Comparison of ENCODE assay signal across 17 cellular contexts in the genomic region with DNA sequence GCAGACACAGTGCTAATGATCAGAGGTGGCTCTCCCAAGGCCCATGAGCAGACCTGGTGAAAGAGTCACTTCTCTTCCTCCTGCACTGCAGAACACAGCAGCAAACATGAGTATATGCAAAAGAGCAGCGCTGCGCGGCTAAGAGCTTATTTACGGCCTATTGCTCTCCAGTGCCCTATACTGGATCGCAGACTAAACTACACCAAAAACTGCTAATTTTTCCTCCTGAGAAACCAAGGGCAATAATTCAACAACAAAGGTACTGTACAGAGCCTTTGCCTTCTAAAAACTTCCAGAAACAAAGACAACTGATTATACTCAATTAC.
DNase-seq lines count a peak whose midpoint lies in the region; ATAC-seq and TF ChIP-seq lines count a peak whose summit lies in the region.
"Had no signal": no experiment of that assay in that cellular context is flagged by ENCODE, and none has a peak within 500 bp of the region (broad histone marks: within the 10 kb centered on the region; RNA-seq: fewer than 3 reads in every experiment).

No MANE protein-coding gene starts in this region.

- H3T11ph ChIP-seq in H9 (ENCODE audit: low read length), result no peak overlapping the region

- no peak overlapping the region for H4K91ac ChIP-seq in H9 (ENCODE audit: insufficient read length, low read depth, low read length)

- H3K36me3 ChIP-seq in gastroesophageal sphincter (no peaks in the 10 kb centered on the region), gastrocnemius medialis (no peaks in the 10 kb centered on the region)

- intact Hi-C loops in gastrocnemius medialis (cut with DNase I; ENCODE audit: low total_unique reads), result no loop called here

- H3K4me1 Mint-ChIP-seq in H9, result peaks cover 0 to 3% of the 10 kb centered on the region in 2 experiments; a peak in 1 of 4 replicates
- no peaks in the 10 kb centered on the region for H3K4me1 Mint-ChIP-seq in activated CD4-positive, alpha-beta T cell treated with anti-CD3 and anti-CD28 coated beads, Interleukin-2, amount 10 ng/mL, durations not matched to agents 7 days and 5 days

- H3K27ac ChIP-seq in C4-2B (no peak overlapping the region), H9 (ENCODE audit: insufficient read length, low read depth, low read length) (no peak overlapping the region), gastroesophageal sphincter (no peak overlapping the region), gastrocnemius medialis (no peak overlapping the region)
- H3K27ac ChIP-seq: A549, SK-N-MC had no signal

- H2BK5ac ChIP-seq in H9 (ENCODE audit: insufficient read length, low read length), result no peak overlapping the region

- H2BK12ac ChIP-seq in H9 (ENCODE audit: insufficient read length, low read depth, low read length), result no peak overlapping the region

- no peaks in the 10 kb centered on the region for H3K27me3 ChIP-seq in H9 (ENCODE audit: insufficient read depth, low read length)
- H3K27me3 ChIP-seq in gastroesophageal sphincter, result no peaks in the 10 kb centered on the region
- H3K27me3 ChIP-seq in gastrocnemius medialis, result no peaks in the 10 kb centered on the region
- H3K27me3 ChIP-seq: BLaER1 treated with 17β-estradiol and CSF1 and Interleukin-3, amounts not matched to agents 10 nM and 100 nM had no signal

- no peaks in the 10 kb centered on the region; the same call in 1 of the 2 replicates for H3K27me3 Mint-ChIP-seq in H9 (ENCODE audit: low read depth)
- no peaks in the 10 kb centered on the region for H3K27me3 Mint-ChIP-seq in activated CD4-positive, alpha-beta T cell treated with anti-CD3 and anti-CD28 coated beads, Interleukin-2, amount 10 ng/mL, durations not matched to agents 7 days and 5 days

- H2BK20ac ChIP-seq in H9 (ENCODE audit: low read depth, low read length, poor library complexity, severe bottlenecking), result no peak overlapping the region

- no peak overlapping the region for H3K18ac ChIP-seq in H9 (ENCODE audit: insufficient read length, low read depth, low read length)

- no peak overlapping the region for H3K14ac ChIP-seq in H9 (ENCODE audit: insufficient read depth, low read length)

- no peak overlapping the region for H4K5ac ChIP-seq in H9 (ENCODE audit: insufficient read length, low read depth, low read length)

- H3K27ac Mint-ChIP-seq in H9, result no peak overlapping the region
- no peak overlapping the region for H3K27ac Mint-ChIP-seq in activated CD4-positive, alpha-beta T cell treated with anti-CD3 and anti-CD28 coated beads, Interleukin-2, amount 10 ng/mL, durations not matched to agents 7 days and 5 days

- H3K23ac ChIP-seq in H9 (ENCODE audit: insufficient read length, low read depth, low read length), result no peak overlapping the region

- no peaks in the 10 kb centered on the region for H3K79me1 ChIP-seq in H9 (ENCODE audit: insufficient read depth, low read depth, low read length, poor library complexity, severe bottlenecking)

- H3K9me3 ChIP-seq in H9 (ENCODE audit: control insufficient read depth, low read depth, low read length), result no peaks in the 10 kb centered on the region
- H3K9me3 ChIP-seq in gastroesophageal sphincter, result peaks cover 0 to 10% (median 0%) of the 10 kb centered on the region in 3 donors
- H3K9me3 ChIP-seq in gastrocnemius medialis, result no peaks in the 10 kb centered on the region
- H3K9me3 ChIP-seq: A549 had no signal

- no peak overlapping the region for H2BK15ac ChIP-seq in H9 (ENCODE audit: low read depth, low read length)

- H3K79me2 ChIP-seq in H9 (ENCODE audit: insufficient read depth, low read length), result no peaks in the 10 kb centered on the region

- no peak overlapping the region for H2AFZ ChIP-seq in H9 (ENCODE audit: low read length)

- no peak overlapping the region for H4K8ac ChIP-seq in H9 (replicated peaks; ENCODE audit: insufficient read length, low read depth, low read length)

- no CpG with 5 or more reads among the region's 5 CpGs for WGBS in H9 (ENCODE audit: extremely low coverage, insufficient read length, low lambda C conversion rate)
- 66 to 84% methylated on average over 4 to 5 of the region's 5 CpGs for WGBS in gastroesophageal sphincter (ENCODE audit: low coverage in 1 of 2), 2 donors

- H3K4me1 ChIP-seq in H9 (ENCODE audit: insufficient read depth, low read length) (no peaks in the 10 kb centered on the region), gastroesophageal sphincter (no peaks in the 10 kb centered on the region), gastrocnemius medialis (no peaks in the 10 kb centered on the region)
- H3K4me1 ChIP-seq: A549 had no signal

- ATAC-seq in gastroesophageal sphincter (peak; percentile 7), gastrocnemius medialis (no peak)
- ATAC-seq: A549 had no signal

- H4K20me1 ChIP-seq in H9 (ENCODE audit: control insufficient read depth, insufficient read depth, insufficient read length), result no peaks in the 10 kb centered on the region
- H4K20me1 ChIP-seq: BLaER1 treated with 17β-estradiol and CSF1 and Interleukin-3, amounts not matched to agents 10 nM and 100 nM had no signal

- H3K4ac ChIP-seq in H9 (ENCODE audit: low read depth, low read length), result no peak overlapping the region

- TF ChIP-seq CTCF in C4-2B (conservative IDR thresholded peaks at IDR 0.05), result peak; percentile 16; the same call in 1 of the 2 replicates
- peak; percentile 38; the same call in 2 of the 3 replicates for TF ChIP-seq CTCF in H9 (conservative IDR thresholded peaks at IDR 0.05)
- TF ChIP-seq CTCF in gastroesophageal sphincter (IDR thresholded peaks at IDR 0.05), result no peak
- no peak for TF ChIP-seq CTCF in gastrocnemius medialis (IDR thresholded peaks at IDR 0.05 in 4 of 5, conservative IDR thresholded peaks at IDR 0.05 in 1 of 5)

- no peak overlapping the region for H3K4me2 ChIP-seq in H9 (ENCODE audit: insufficient read depth, insufficient read length, low read length)
- H3K4me2 ChIP-seq: A549 had no signal

- H3K4me3 Mint-ChIP-seq in H9, result no peak overlapping the region
- no peak overlapping the region for H3K4me3 Mint-ChIP-seq in activated CD4-positive, alpha-beta T cell treated with anti-CD3 and anti-CD28 coated beads, Interleukin-2, amount 10 ng/mL, durations not matched to agents 7 days and 5 days

- H3K36me3 Mint-ChIP-seq in H9 (ENCODE audit: insufficient read depth in 1 of 3, low read depth in 3 of 3), result no peaks in the 10 kb centered on the region
- no peaks in the 10 kb centered on the region for H3K36me3 Mint-ChIP-seq in activated CD4-positive, alpha-beta T cell treated with anti-CD3 and anti-CD28 coated beads, Interleukin-2, amount 10 ng/mL, durations not matched to agents 7 days and 5 days (ENCODE audit: low read depth)

- DNase-seq in H9, result peak; percentile 39
- peak; percentile 76 for DNase-seq in RPMI8226
- no peak for DNase-seq in activated CD4-positive, alpha-beta T cell treated with anti-CD3 and anti-CD28 coated beads, Interleukin-2, amount 10 ng/mL, durations not matched to agents 7 days and 5 days
- no peak for DNase-seq in NCI-H187 treated with DMSO at 0.1 percent for 48 hours (lab: John Stamatoyannopoulos, UW)
- DNase-seq in NCI-H1417 (lab: John Stamatoyannopoulos, UW), result no peak
- DNase-seq in gastrocnemius medialis, result no peak
- DNase-seq: DMS153, HCEC 1CT, NCI-H1436, NCI-H2081 treated with DMSO at 0.1 percent for 48 hours, NCI-H226, NCI-H524 treated with DMSO at 0.1 percent for 48 hours had no signal

- H3K56ac ChIP-seq in H9 (ENCODE audit: insufficient read length, low read depth, low read length), result no peak overlapping the region

- POLR2A ChIA-PET in activated CD4-positive, alpha-beta T cell treated with anti-CD3 and anti-CD28 coated beads, Interleukin-2, amount 10 ng/mL, durations not matched to agents 7 days and 5 days (lab: Charles Lee), result no interaction called here

- peaks cover 0 to 6% of the 10 kb centered on the region in 2 experiments; a peak in 2 of 5 replicates for H3K9me3 Mint-ChIP-seq in H9
- H3K9me3 Mint-ChIP-seq in activated CD4-positive, alpha-beta T cell treated with anti-CD3 and anti-CD28 coated beads, Interleukin-2, amount 10 ng/mL, durations not matched to agents 7 days and 5 days, result peaks cover 2% of the 10 kb centered on the region

- no peak overlapping the region for H2AK5ac ChIP-seq in H9 (ENCODE audit: insufficient read length, low read length)

- CTCF ChIA-PET in activated CD4-positive, alpha-beta T cell treated with anti-CD3 and anti-CD28 coated beads, Interleukin-2, amount 10 ng/mL, durations not matched to agents 7 days and 5 days (lab: Charles Lee), result no interaction called here

- no peak for TF ChIP-seq POLR2A in gastroesophageal sphincter (IDR thresholded peaks at IDR 0.05)
- no peak for TF ChIP-seq POLR2A in gastrocnemius medialis (IDR thresholded peaks at IDR 0.05)

- H3K23me2 ChIP-seq in H9 (ENCODE audit: insufficient read length, low read depth, low read length, poor library complexity, severe bottlenecking), result no peaks in the 10 kb centered on the region

- no peak for TF ChIP-seq EP300 in gastroesophageal sphincter (IDR thresholded peaks at IDR 0.05)

- H2BK120ac ChIP-seq in H9 (ENCODE audit: low read depth, low read length, poor library complexity, severe bottlenecking), result no peak overlapping the region

- in situ Hi-C loops in gastrocnemius medialis (cut with MboI; ENCODE audit: low sequenced_read_pairs in 4 of 4), result no loop called here

- no peak overlapping the region for H3K9ac ChIP-seq in H9 (ENCODE audit: extremely low read depth, insufficient read length, low read length)
- H3K9ac ChIP-seq: BLaER1 treated with 17β-estradiol and CSF1 and Interleukin-3, amounts not matched to agents 10 nM and 100 nM had no signal

- H3K4me3 ChIP-seq in gastroesophageal sphincter (no peak overlapping the region), gastrocnemius medialis (no peak overlapping the region)
- H3K4me3 ChIP-seq: A549; BLaER1 treated with 17β-estradiol and CSF1 and Interleukin-3, amounts not matched to agents 10 nM and 100 nM; SK-N-MC had no signal

Comparison
In these comparisons a context has a peak if more than half of its experiments do, and no peak if none do; other contexts are left out.
1. CTCF ChIP-seq: peak in C4-2B (single experiment) and H9 (single experiment); none in gastroesophageal sphincter (0 of 4) and gastrocnemius medialis (0 of 5).
2. DNase-seq: peak in H9 (single experiment) and RPMI8226 (single experiment); none in activated CD4-positive, alpha-beta T cell treated with anti-CD3 and anti-CD28 coated beads, Interleukin-2, amount 10 ng/mL, durations not matched to agents 7 days and 5 days (single experiment), NCI-H187 treated with DMSO at 0.1 percent for 48 hours (single experiment), NCI-H1417 (0 of 3) and gastrocnemius medialis (0 of 2).